ENCODE assay signal across 8 cellular contexts in genomic region chr20:23889775-23890187, GRCh38. TPM values are rescaled to one million over a fixed set of nuclear protein-coding genes. Genes with fewer than 3 reads are reported as not detected.
A peak's percentile ranks its signal among the peaks of the same experiment; 100 is the strongest.
DNase-seq lines count a peak whose midpoint lies in the region; ATAC-seq, FAIRE-seq and TF ChIP-seq lines count a peak whose summit lies in the region.

No MANE protein-coding gene starts in this region.

- no peak overlapping the region for H2BK20ac ChIP-seq in H1 (ENCODE audit: low read length)

- H3K27me3 Mint-ChIP-seq in activated CD4-positive, alpha-beta memory T cell treated with anti-CD3 and anti-CD28 coated beads, Interleukin-2, amount 10 ng/mL, durations not matched to agents 7 days and 5 days, result peaks cover 16% of the 10 kb centered on the region

- H2AK5ac ChIP-seq in H1 (ENCODE audit: low read depth, low read length), result no peak overlapping the region

- no peaks in the 10 kb centered on the region for H3K4me1 Mint-ChIP-seq in activated CD4-positive, alpha-beta memory T cell treated with anti-CD3 and anti-CD28 coated beads, Interleukin-2, amount 10 ng/mL, durations not matched to agents 7 days and 5 days

- no peak overlapping the region for H3K56ac ChIP-seq in H1 (replicated peaks; ENCODE audit: insufficient read length, low read depth, low read length)

- POLR2A ChIA-PET in activated CD4-positive, alpha-beta memory T cell treated with anti-CD3 and anti-CD28 coated beads, Interleukin-2, amount 10 ng/mL, durations not matched to agents 7 days and 5 days (lab: Charles Lee), result no interaction called here
- POLR2A ChIA-PET in H1 (lab: Charles Lee; ENCODE audit: partially characterized antibody), result no interaction called here

- no peaks in the 10 kb centered on the region for H3K79me1 ChIP-seq in H1 (ENCODE audit: low read depth, low read length)

- H3K9me3 ChIP-seq in H1 (ENCODE audit: insufficient read depth in 2 of 2, low read depth in 1 of 2, low read length in 1 of 2) (no peaks in the 10 kb centered on the region; a peak in 1 of 4 replicates), mucosa of descending colon (no peaks in the 10 kb centered on the region)

- intact Hi-C loops in mucosa of descending colon (cut with DNase I, micrococcal nuclease), result no loop called here

- no peak overlapping the region for H2BK120ac ChIP-seq in H1 (replicated peaks; ENCODE audit: low read depth, low read length)

- H3K36me3 ChIP-seq in H1 (ENCODE audit: control insufficient read depth in 2 of 4, insufficient read depth in 4 of 4, low read length in 3 of 4) (no peaks in the 10 kb centered on the region), mucosa of descending colon (ENCODE audit: low read depth) (no peaks in the 10 kb centered on the region)

- no peak overlapping the region for H2BK12ac ChIP-seq in H1 (ENCODE audit: low read depth, low read length)

- CTCF ChIA-PET in activated CD4-positive, alpha-beta memory T cell treated with anti-CD3 and anti-CD28 coated beads, Interleukin-2, amount 10 ng/mL, durations not matched to agents 7 days and 5 days (lab: Charles Lee), result interaction anchor here (1.0 kb wide), 1 partner anchor 212 kb away, joined by 3 read pairs; no protein-coding TSS in a partner anchor
- CTCF ChIA-PET in H1 (lab: Charles Lee; ENCODE audit: partially characterized antibody), result interaction anchor here (0.7 to 3.9 kb wide), 34 partner anchors 11 to 901 kb away, joined by 3 to 25 read pairs (median 4); partner anchors contain the start of genes CST2 and CST5

- H3K14ac ChIP-seq in H1 (ENCODE audit: insufficient read length), result no peak overlapping the region

- no peak for TF ChIP-seq EP300 in H1 (IDR thresholded peaks at IDR 0.05; ENCODE audit: borderline replicate concordance in 1 of 2, low read depth in 2 of 2, low read length in 2 of 2)

- H3K4me2 ChIP-seq in H1 (ENCODE audit: insufficient read depth in 1 of 2, low read depth in 2 of 2, low read length in 2 of 2), result no peak overlapping the region

- no peak overlapping the region for H3K9ac ChIP-seq in H1 (replicated peaks in 1 of 4; ENCODE audit: extremely low read depth in 1 of 4, low read depth in 3 of 4, low read length in 3 of 4)

- DNase-seq in DMS79 treated with DMSO at 0.1 percent for 48 hours (lab: John Stamatoyannopoulos, UW) (peak; percentile 4), DMS79 (lab: John Stamatoyannopoulos, UW) (no peak), NCI-H526 (lab: John Stamatoyannopoulos, UW) (peak; percentile 60 to 92), H1 (ENCODE audit: low read depth in 1 of 2, low spot score in 2 of 2) (peak in 1 of 2 experiments; percentile 85), mucosa of descending colon (peak in 2 of 3 donors; percentile 34 to 38)
- peak; percentile 69 for DNase-seq in activated CD4-positive, alpha-beta memory T cell treated with anti-CD3 and anti-CD28 coated beads, Interleukin-2, amount 10 ng/mL, durations not matched to agents 7 days and 5 days
- peak; percentile 11 to 25 for DNase-seq in stimulated activated CD8-positive, alpha-beta memory T cell treated with anti-CD3 and anti-CD28 coated beads, Interleukin-7, amount 100 ng/mL, for 48 hours (ENCODE audit: extremely low read depth in 1 of 2, low read depth in 1 of 2)

- peak; percentile 91 to 94 for TF ChIP-seq RAD21 in H1 (IDR thresholded peaks at IDR 0.05 in 1 of 2, conservative IDR thresholded peaks at IDR 0.05 in 1 of 2; ENCODE audit: low read depth in 2 of 2, low read length in 2 of 2)

- WGBS in H1 (ENCODE audit: extremely low coverage in 1 of 2, insufficient coverage in 1 of 2, insufficient read length in 1 of 2, insufficient replicate concordance in 2 of 2, low coverage in 1 of 2, low lambda C conversion rate in 2 of 2, missing lambda C conversion rate in 1 of 2), 2 experiments, result 63% methylated on average over 8 of the region's 8 CpGs; no CpG with 5 or more reads in 1 of the 2 experiments

- H2AFZ ChIP-seq in H1 (ENCODE audit: low read length), result peak overlapping the region; percentile 87; the same call in 1 of the 2 replicates

- H4K20me1 ChIP-seq in H1 (replicated peaks in 1 of 2; ENCODE audit: control insufficient read depth in 1 of 2, insufficient read depth in 2 of 2, low read length in 2 of 2), result no peaks in the 10 kb centered on the region

- H3K4ac ChIP-seq in H1 (replicated peaks; ENCODE audit: insufficient read length, low read depth, low read length), result no peak overlapping the region

- H4K91ac ChIP-seq in H1 (replicated peaks; ENCODE audit: insufficient read length, low read length), result no peak overlapping the region

- no peak overlapping the region for H3K23ac ChIP-seq in H1 (ENCODE audit: insufficient read length)

- peak; percentile 60 for ATAC-seq in HG03060 (IDR thresholded peaks at IDR 0.05; ENCODE audit: low read depth, unreplicated experiment)
- ATAC-seq in mucosa of descending colon, result peak; percentile 75

- TF ChIP-seq CTCF in H1 (IDR thresholded peaks at IDR 0.05; ENCODE audit: control extremely low read depth in 1 of 3, insufficient read depth in 1 of 3, low read depth in 1 of 3, low read length in 3 of 3), result peak; percentile 84 to 91 (median 87)
- TF ChIP-seq CTCF in mucosa of descending colon (IDR thresholded peaks at IDR 0.05), result peak; percentile 26

- H3K36me3 Mint-ChIP-seq in activated CD4-positive, alpha-beta memory T cell treated with anti-CD3 and anti-CD28 coated beads, Interleukin-2, amount 10 ng/mL, durations not matched to agents 7 days and 5 days (ENCODE audit: low read depth), result no peaks in the 10 kb centered on the region

- no peaks in the 10 kb centered on the region for H3K27me3 ChIP-seq in H1 (replicated peaks in 1 of 4; ENCODE audit: control insufficient read depth in 3 of 4, extremely low read depth in 1 of 4, insufficient read depth in 3 of 4, low read length in 3 of 4)

- H3K4me1 ChIP-seq in H1 (replicated peaks in 1 of 4; ENCODE audit: control insufficient read depth in 3 of 4, insufficient read depth in 4 of 4, low read length in 3 of 4) (no peaks in the 10 kb centered on the region), mucosa of descending colon (ENCODE audit: low read depth) (no peaks in the 10 kb centered on the region)

- H2BK15ac ChIP-seq in H1 (ENCODE audit: low read length), result no peak overlapping the region

- H4K8ac ChIP-seq in H1 (ENCODE audit: extremely low read depth, insufficient read depth, low read length), result no peak overlapping the region

- H3K23me2 ChIP-seq in H1 (ENCODE audit: low read depth, low read length), result peaks cover 8% of the 10 kb centered on the region; the same call in 1 of the 2 replicates

- no peaks in the 10 kb centered on the region for H3K9me3 Mint-ChIP-seq in activated CD4-positive, alpha-beta memory T cell treated with anti-CD3 and anti-CD28 coated beads, Interleukin-2, amount 10 ng/mL, durations not matched to agents 7 days and 5 days

- H3K79me2 ChIP-seq in H1 (ENCODE audit: control insufficient read depth in 1 of 2, insufficient read depth in 2 of 2, low read length in 2 of 2), result no peaks in the 10 kb centered on the region

- no peak overlapping the region for H3K4me3 Mint-ChIP-seq in activated CD4-positive, alpha-beta memory T cell treated with anti-CD3 and anti-CD28 coated beads, Interleukin-2, amount 10 ng/mL, durations not matched to agents 7 days and 5 days

- FAIRE-seq in H1 (lab: Jason Lieb, UNC), result peak; percentile 73

- no peak overlapping the region for H4K5ac ChIP-seq in H1 (ENCODE audit: insufficient read length, low read depth, low read length)

- no peak overlapping the region for H2BK5ac ChIP-seq in H1 (ENCODE audit: low read depth, low read length)

- no peak overlapping the region for H3K18ac ChIP-seq in H1 (ENCODE audit: extremely low read depth, low read length)

- H3K4me3 ChIP-seq in H1 (ENCODE audit: extremely low read depth in 1 of 4, insufficient read depth in 2 of 4, low read depth in 3 of 4, low read length in 4 of 4) (no peak overlapping the region), mucosa of descending colon (no peak overlapping the region)

- no peak for TF ChIP-seq POLR2A in H1 (IDR thresholded peaks at IDR 0.05; ENCODE audit: control extremely low read depth in 1 of 2, low read depth in 2 of 2, low read length in 2 of 2)

- no peak overlapping the region for H3K27ac Mint-ChIP-seq in activated CD4-positive, alpha-beta memory T cell treated with anti-CD3 and anti-CD28 coated beads, Interleukin-2, amount 10 ng/mL, durations not matched to agents 7 days and 5 days

- H3K27ac ChIP-seq in H1 (ENCODE audit: low read depth, low read length), result no peak overlapping the region

TF ChIP-seq in H1, 55 proteins besides CTCF, POLR2A, EP300 and RAD21 (continues in another document):
- TF ChIP-seq SP1 (IDR thresholded peaks at IDR 0.05; ENCODE audit: low read depth, low read length) (no peak), TBP (IDR thresholded peaks at IDR 0.05; ENCODE audit: low read depth, low read length) (no peak), KDM4A (IDR thresholded peaks at IDR 0.05; ENCODE audit: low read depth, low read length, severe bottlenecking) (no peak), TAF7 (optimal IDR thresholded peaks at IDR 0.05; ENCODE audit: borderline replicate concordance, low read depth, low read length) (no peak), GTF2F1 (IDR thresholded peaks at IDR 0.05; ENCODE audit: borderline replicate concordance, low read depth, low read length) (no peak), CBX8 (IDR thresholded peaks at IDR 0.05; ENCODE audit: borderline replicate concordance, low read depth, low read length) (no peak), SP2 (IDR thresholded peaks at IDR 0.05; ENCODE audit: low read length) (no peak), RBBP5 (IDR thresholded peaks at IDR 0.05; ENCODE audit: borderline replicate concordance, low read depth, low read length) (no peak), USF2 (IDR thresholded peaks at IDR 0.05; ENCODE audit: low read length) (no peak)

RNA-seq across cellular contexts. Expression of gene CST5, which starts 10.2 kb away (rescaled TPM):
- not detected for total RNA-seq in activated CD4-positive, alpha-beta memory T cell treated with anti-CD3 and anti-CD28 coated beads, Interleukin-2, amount 10 ng/mL, durations not matched to agents 7 days and 5 days
- total RNA-seq in H1 (2021; fragmentation: NEBNext Ultra II Directional; extraction: Animal tissue kit (Norgen Biotek cat#: 25700)), result not detected in 2 replicates
- not detected in 2 replicates for polyA plus RNA-seq in H1 (2011; rRNA removed)
- not detected for polyA plus RNA-seq in H1 (2011; cell fraction: cytosol; rRNA removed)
- not detected for polyA plus RNA-seq in H1 (2011; cell fraction: nucleus; rRNA removed)
- polyA plus RNA-seq in H1 (2012, experiment 1 of 2), result not detected in 4 replicates
- polyA plus RNA-seq in H1 (2012, experiment 2 of 2), result not detected
- polyA plus RNA-seq in H1 (2013, experiment 1 of 2), result not detected
- not detected for polyA plus RNA-seq in H1 (2013, experiment 2 of 2)
- not detected in 2 replicates for polyA minus RNA-seq in H1 (2011; rRNA and poly(A)+ RNA removed)
- not detected for polyA minus RNA-seq in H1 (2011; cell fraction: cytosol; rRNA and poly(A)+ RNA removed)
- not detected for polyA minus RNA-seq in H1 (2011; cell fraction: nucleus; rRNA and poly(A)+ RNA removed)
- not detected for total RNA-seq in mucosa of descending colon
